Comparison of ENCODE assay signal across 6 cellular contexts in the genomic region with DNA sequence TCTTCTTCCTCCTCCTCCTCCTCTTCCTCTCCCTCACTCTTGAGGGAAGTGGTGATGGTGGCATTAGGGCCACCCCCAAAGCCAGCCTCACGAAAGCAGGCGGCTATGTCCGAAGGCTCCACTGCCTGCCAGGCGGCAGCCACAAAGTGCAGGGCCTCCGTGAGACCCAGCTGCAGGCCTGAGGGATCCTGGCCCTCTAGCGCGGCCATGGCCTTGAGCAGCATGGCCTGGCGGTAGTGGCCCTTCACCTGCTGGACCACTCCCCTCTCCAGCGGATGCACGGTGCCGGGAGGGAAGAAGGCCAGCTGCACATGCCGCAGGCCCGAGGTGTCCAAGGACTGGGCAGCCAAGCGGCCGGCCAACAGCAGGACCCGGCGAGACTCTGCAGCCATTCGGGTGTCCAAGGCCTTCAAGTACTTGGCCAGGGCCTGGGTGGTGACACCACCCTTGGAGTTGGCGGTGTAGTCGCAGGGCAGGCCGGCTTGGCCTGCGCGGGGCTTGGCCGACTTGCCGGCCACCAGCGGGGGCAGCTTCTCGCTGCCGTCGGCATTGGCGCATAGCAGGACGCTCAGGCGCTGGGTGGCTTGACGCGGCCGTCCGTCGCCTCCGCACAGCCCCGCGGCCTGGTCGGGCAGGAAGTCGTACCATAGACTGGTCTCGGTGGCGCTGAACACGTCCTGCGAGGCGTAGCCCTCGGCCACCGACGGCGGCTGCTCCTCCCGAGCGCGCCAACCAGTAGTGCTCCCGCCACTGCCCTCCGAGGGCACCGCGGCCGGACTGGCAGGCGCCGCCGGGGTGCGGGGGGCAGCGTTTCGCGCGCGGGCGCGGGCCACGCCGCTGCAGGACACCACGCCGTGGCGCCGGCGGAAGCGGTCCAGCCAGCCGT. TPM values are rescaled to one million over a fixed set of nuclear protein-coding genes. Genes with fewer than 3 reads are reported as not detected.
DNase-seq lines count a peak whose midpoint lies in the region; ATAC-seq, FAIRE-seq and TF ChIP-seq lines count a peak whose summit lies in the region.

No MANE protein-coding gene starts in this region.

- H3K4me3 ChIP-seq in HUES64 (ENCODE audit: low read length), result peak overlapping the region; percentile 88
- H3K4me3 ChIP-seq in pancreas, result peak overlapping the region; percentile 44 to 66 (median 52)

- no peak for FAIRE-seq in pancreas (lab: Jason Lieb, UNC)

- no peak for TF ChIP-seq CTCF in pancreas (IDR thresholded peaks at IDR 0.05)

- peaks cover 7% of the 10 kb centered on the region; the same call in 1 of the 2 replicates for H3K36me3 ChIP-seq in HUES64 (ENCODE audit: insufficient read depth, low read length)
- H3K36me3 ChIP-seq in pancreas, result no peaks in the 10 kb centered on the region

- ATAC-seq in pancreas (peak in 1 of 4 donors; percentile 1), HG03457 (IDR thresholded peaks at IDR 0.05; ENCODE audit: unreplicated experiment) (no peak)

- DNase-seq in caudate nucleus (lab: John Stamatoyannopoulos, UW) (peak in 1 of 61 donors; percentile 70), pancreas (peak in 5 of 6 donors; percentile 38 to 88 (median 51)), 8988T (no peak), KBM-7 (no peak)

- H3K4me1 ChIP-seq in HUES64 (ENCODE audit: insufficient read depth, low read length) (peaks cover 9% of the 10 kb centered on the region; the same call in 1 of the 2 replicates), pancreas (peaks cover 10 to 39% (median 28%) of the 10 kb centered on the region in 3 donors)

- H3K27me3 ChIP-seq in HUES64 (ENCODE audit: insufficient read depth, low read length) (peaks cover 20% of the 10 kb centered on the region), pancreas (no peaks in the 10 kb centered on the region)

- in situ Hi-C loops in KBM-7 (cut with MboI; ENCODE audit: low pct_unique_long_range_greater_than_20kb, low sequenced_read_pairs), result no loop called here

- H3K27ac ChIP-seq in HUES64 (ENCODE audit: low read depth, low read length) (no peak overlapping the region), caudate nucleus (ENCODE audit: low read depth, low read length) (peak overlapping the region; percentile 62), pancreas (peak overlapping the region; percentile 46 to 65 (median 56))

- H3K9ac ChIP-seq in HUES64 (ENCODE audit: low read depth, low read length), result peak overlapping the region; percentile 86

- H3K9me3 ChIP-seq in HUES64 (ENCODE audit: insufficient read depth, low read depth, low read length) (no peaks in the 10 kb centered on the region), pancreas (no peaks in the 10 kb centered on the region)

- intact Hi-C loops in pancreas (cut with DNase I), result loop anchor here in 1 of 3 donors (5.0 kb wide), 1 partner anchor 37 kb away; a partner anchor contains a TSS

- 55% methylated on average over 79 of the region's 79 CpGs for WGBS in HUES64
- WGBS in pancreas, 2 donors, result 23 to 27% methylated on average over 38 to 79 of the region's 79 CpGs

RNA-seq across cellular contexts. Expression of a gene that starts 1.1 kb away (rescaled TPM):
- polyA plus RNA-seq in HUES64 (2013, experiment 1 of 2), result 43.4 TPM
- 42.6 TPM for polyA plus RNA-seq in HUES64 (2013, experiment 2 of 2)
- 10 to 100 TPM; 30.2 to 46.5 (median 39.3) TPM for total RNA-seq in pancreas
- 10 to 100 TPM; 34.0 to 44.2 TPM for polyA plus RNA-seq in pancreas

RNA-seq across cellular contexts. Expression of a gene that starts 4.2 kb away (rescaled TPM):
- 0.45 TPM for polyA plus RNA-seq in HUES64 (2013, experiment 1 of 2)
- polyA plus RNA-seq in HUES64 (2013, experiment 2 of 2), result 0.38 TPM
- total RNA-seq in pancreas, result under 1 TPM; 0.20 to 0.55 (median 0.40) TPM
- 1 to 10 TPM; 1.7 TPM for polyA plus RNA-seq in pancreas

RNA-seq across cellular contexts. Expression of a gene that starts 10.6 kb away (rescaled TPM):
- polyA plus RNA-seq in HUES64 (2013, experiment 1 of 2), result 18.9 TPM
- polyA plus RNA-seq in HUES64 (2013, experiment 2 of 2), result 22.4 TPM
- total RNA-seq in pancreas, result 10 to 100 TPM in 2 of 6 donors, 1 to 10 TPM in 4; 3.7 to 13.5 (median 5.0) TPM
- polyA plus RNA-seq in pancreas, result 10 to 100 TPM; 24.4 to 28.8 TPM

RNA-seq across cellular contexts. Expression of a gene that starts 17.9 kb away (rescaled TPM):
- 78.0 TPM for polyA plus RNA-seq in HUES64 (2013, experiment 1 of 2)
- 81.8 TPM for polyA plus RNA-seq in HUES64 (2013, experiment 2 of 2)
- 10 to 100 TPM in 3 of 6 donors, 1 to 10 TPM in 3; 5.0 to 13.0 (median 10.0) TPM for total RNA-seq in pancreas
- 10 to 100 TPM; 14.2 to 16.0 TPM for polyA plus RNA-seq in pancreas

RNA-seq across cellular contexts. Expression of a gene that starts 34.9 kb away (rescaled TPM):
- 3.4 TPM for polyA plus RNA-seq in HUES64 (2013, experiment 1 of 2)
- polyA plus RNA-seq in HUES64 (2013, experiment 2 of 2), result 3.0 TPM
- 1 to 10 TPM; 4.7 to 7.9 (median 6.8) TPM for total RNA-seq in pancreas
- polyA plus RNA-seq in pancreas, result 1 to 10 TPM; 5.4 to 7.3 TPM

Comparison
In these comparisons a context has a peak if more than half of its experiments do, and no peak if none do; other contexts are left out.
1. DNase-seq: peak in pancreas (5 of 6); none in 8988T (single experiment) and KBM-7 (single experiment).